ENCODE assay signal across 10 cellular contexts in genomic region chr14:90419200-90419599, GRCh38. TPM values are rescaled to one million over a fixed set of nuclear protein-coding genes. Genes with fewer than 3 reads are reported as not detected.
A peak's percentile ranks its signal among the peaks of the same experiment; 100 is the strongest.
DNase-seq lines count a peak whose midpoint lies in the region; ATAC-seq, FAIRE-seq and TF ChIP-seq lines count a peak whose summit lies in the region.
"Had no signal": no experiment of that assay in that cellular context is flagged by ENCODE, and none has a peak within 500 bp of the region (broad histone marks: within the 10 kb centered on the region; RNA-seq: fewer than 3 reads in every experiment).

No MANE protein-coding gene starts in this region.

- no peaks in the 10 kb centered on the region for H4K20me1 ChIP-seq in endothelial cell of umbilical vein (replicated peaks; ENCODE audit: control insufficient read depth, extremely low read depth, insufficient read depth, low read length)

- no peaks in the 10 kb centered on the region for H3K27me3 Mint-ChIP-seq in activated CD8-positive, alpha-beta memory T cell treated with anti-CD3 and anti-CD28 coated beads, Interleukin-2, amount 10 ng/mL, durations not matched to agents 7 days and 5 days

- no peak overlapping the region for H2BK12ac ChIP-seq in neuronal stem cell (ENCODE audit: low read length)

- H3K4me2 ChIP-seq in endothelial cell of umbilical vein (ENCODE audit: insufficient read depth, low read length), result peak overlapping the region; percentile 28
- no peak overlapping the region for H3K4me2 ChIP-seq in neuronal stem cell (ENCODE audit: insufficient read depth, low read length, poor library complexity, severe bottlenecking)

- H3K36me3 Mint-ChIP-seq in activated CD8-positive, alpha-beta memory T cell treated with anti-CD3 and anti-CD28 coated beads, Interleukin-2, amount 10 ng/mL, durations not matched to agents 7 days and 5 days, result no peaks in the 10 kb centered on the region

- CTCF ChIA-PET in BJ (lab: Yijun Ruan, JAX), result interaction anchor here (0.8 to 0.9 kb wide), 3 partner anchors 20 to 118 kb away, joined by 3 to 4 read pairs (median 3); no protein-coding TSS in a partner anchor
- CTCF ChIA-PET in endothelial cell of umbilical vein (lab: Charles Lee), result interaction anchor here (0.7 to 2.7 kb wide), 7 partner anchors 10 to 339 kb away, joined by 3 to 25 read pairs (median 4); no protein-coding TSS in a partner anchor
- CTCF ChIA-PET in activated CD8-positive, alpha-beta memory T cell treated with anti-CD3 and anti-CD28 coated beads, Interleukin-2, amount 10 ng/mL, durations not matched to agents 7 days and 5 days (lab: Charles Lee), result interaction anchor here (1.9 kb wide), 1 partner anchor 278 kb away, joined by 5 read pairs; no protein-coding TSS in a partner anchor

- no peak overlapping the region for H2BK15ac ChIP-seq in neuronal stem cell (ENCODE audit: low read length)

- no peak overlapping the region for H3K4ac ChIP-seq in neuronal stem cell (ENCODE audit: low read length)

- no peak for TF ChIP-seq CTCF in BJ (IDR thresholded peaks at IDR 0.05; ENCODE audit: insufficient read depth, low read depth, low read length)
- TF ChIP-seq CTCF in endothelial cell of umbilical vein (IDR thresholded peaks at IDR 0.05; ENCODE audit: extremely low read depth in 1 of 2, insufficient read depth in 1 of 2, low read depth in 1 of 2, low read length in 2 of 2), result no peak
- no peak for TF ChIP-seq CTCF in D721Med (IDR thresholded peaks at IDR 0.05; ENCODE audit: insufficient read depth, missing control alignments)

- H4K8ac ChIP-seq in neuronal stem cell (ENCODE audit: low read depth, low read length), result no peak overlapping the region

- dilution Hi-C loops in endothelial cell of umbilical vein (cut with MboI; ENCODE audit: extremely low pct_ligation_motif_present, low sequenced_read_pairs), result no loop called here

- peak overlapping the region; percentile 59 for H3K18ac ChIP-seq in neuronal stem cell (ENCODE audit: low read length)

- H3K27ac ChIP-seq in endothelial cell of umbilical vein (ENCODE audit: insufficient read depth, low read depth, low read length), result peak overlapping the region; percentile 75
- no peak overlapping the region for H3K27ac ChIP-seq in neuronal stem cell (replicated peaks; ENCODE audit: low read length)

- no peak overlapping the region for H2BK120ac ChIP-seq in neuronal stem cell (ENCODE audit: low read depth, low read length)

- no peak overlapping the region for H3K4me3 Mint-ChIP-seq in activated CD8-positive, alpha-beta memory T cell treated with anti-CD3 and anti-CD28 coated beads, Interleukin-2, amount 10 ng/mL, durations not matched to agents 7 days and 5 days

- ATAC-seq in activated CD8-positive, alpha-beta memory T cell treated with anti-CD3 and anti-CD28 coated beads, Interleukin-2, amount 10 ng/mL, durations not matched to agents 7 days and 5 days, result no peak
- ATAC-seq: GM12878 had no signal

- no peaks in the 10 kb centered on the region for H3K27me3 ChIP-seq in BJ (ENCODE audit: control insufficient read depth, insufficient read depth, low read length)
- no peaks in the 10 kb centered on the region for H3K27me3 ChIP-seq in endothelial cell of umbilical vein (ENCODE audit: control insufficient read depth in 2 of 2, insufficient read depth in 2 of 2, low read length in 2 of 2)
- H3K27me3 ChIP-seq in neuronal stem cell (ENCODE audit: control insufficient read depth in 3 of 3, insufficient read depth in 3 of 3, low read depth in 1 of 3, low read length in 3 of 3), result no peaks in the 10 kb centered on the region
- H3K27me3 ChIP-seq: Peyer's patch had no signal

- H3K79me2 ChIP-seq in endothelial cell of umbilical vein (ENCODE audit: control insufficient read depth, insufficient read depth, low read length), result no peaks in the 10 kb centered on the region

- WGBS in neuronal stem cell (ENCODE audit: extremely low coverage in 2 of 2, insufficient read length in 2 of 2, insufficient replicate concordance in 1 of 2), 2 donors, result no CpG with 5 or more reads among the region's 12 CpGs

- H3K23ac ChIP-seq in neuronal stem cell (ENCODE audit: low read depth, low read length, poor library complexity), result no peak overlapping the region

- H4K91ac ChIP-seq in neuronal stem cell (ENCODE audit: low read depth, low read length, poor library complexity), result no peak overlapping the region

- intact Hi-C loops in endothelial cell of umbilical vein (cut with micrococcal nuclease), result loop anchor here (1.0 kb wide), 4 partner anchors 8 to 35 kb away; no protein-coding TSS in a partner anchor

- H3K9me3 ChIP-seq in endothelial cell of umbilical vein (replicated peaks; ENCODE audit: control insufficient read depth, insufficient read depth, low read length) (no peaks in the 10 kb centered on the region), neuronal stem cell (replicated peaks in 1 of 2; ENCODE audit: control insufficient read depth in 2 of 2, insufficient read depth in 1 of 2, low read depth in 1 of 2, low read length in 2 of 2) (peaks cover 0 to 6% of the 10 kb centered on the region in 2 donors)
- H3K9me3 ChIP-seq: Peyer's patch had no signal

- no peak overlapping the region for H3K4me3 ChIP-seq in BJ (ENCODE audit: low read depth, low read length)
- H3K4me3 ChIP-seq in endothelial cell of umbilical vein (replicated peaks in 1 of 3; ENCODE audit: insufficient read depth in 1 of 3, low read depth in 1 of 3, low read length in 3 of 3), result no peak overlapping the region
- H3K4me3 ChIP-seq in neuronal stem cell (ENCODE audit: low read length in 2 of 2), result no peak overlapping the region
- H3K4me3 ChIP-seq: GM12878, Peyer's patch had no signal

- H2AFZ ChIP-seq in endothelial cell of umbilical vein (ENCODE audit: low read depth, low read length), result no peak overlapping the region
- no peak overlapping the region for H2AFZ ChIP-seq in neuronal stem cell (ENCODE audit: low read length)

- no peak overlapping the region for H2AK5ac ChIP-seq in neuronal stem cell (ENCODE audit: low read depth, low read length)

- no peaks in the 10 kb centered on the region for H3K79me1 ChIP-seq in neuronal stem cell (ENCODE audit: low read depth, low read length)

- H3K9me3 Mint-ChIP-seq in activated CD8-positive, alpha-beta memory T cell treated with anti-CD3 and anti-CD28 coated beads, Interleukin-2, amount 10 ng/mL, durations not matched to agents 7 days and 5 days (ENCODE audit: low read depth), result no peaks in the 10 kb centered on the region

- peaks cover 32% of the 10 kb centered on the region for H3K4me1 ChIP-seq in endothelial cell of umbilical vein (ENCODE audit: control insufficient read depth, extremely low read depth, insufficient read depth, low read length)
- H3K4me1 ChIP-seq in neuronal stem cell (ENCODE audit: control insufficient read depth in 2 of 2, insufficient read depth in 1 of 2, low read depth in 1 of 2, low read length in 2 of 2), result peaks cover 11 to 23% of the 10 kb centered on the region in 2 donors
- H3K4me1 ChIP-seq: Peyer's patch had no signal

- no peak overlapping the region for H3K27ac Mint-ChIP-seq in activated CD8-positive, alpha-beta memory T cell treated with anti-CD3 and anti-CD28 coated beads, Interleukin-2, amount 10 ng/mL, durations not matched to agents 7 days and 5 days

- FAIRE-seq in endothelial cell of umbilical vein (lab: Jason Lieb, UNC), result peak; percentile 99
- FAIRE-seq in D721Med (lab: Jason Lieb, UNC), result no peak
- FAIRE-seq: GM12878 had no signal

- no peak overlapping the region for H3K14ac ChIP-seq in neuronal stem cell (ENCODE audit: low read length)

- H2BK5ac ChIP-seq in neuronal stem cell (ENCODE audit: low read length), result no peak overlapping the region

- POLR2A ChIA-PET in BJ (lab: Charles Lee), result no interaction called here
- POLR2A ChIA-PET in endothelial cell of umbilical vein (lab: Charles Lee), result interaction anchor here (1.0 to 2.1 kb wide), 3 partner anchors 10 to 22 kb away, joined by 5 to 27 read pairs (median 5); no protein-coding TSS in a partner anchor

- no peak for TF ChIP-seq POLR2A in endothelial cell of umbilical vein (IDR thresholded peaks at IDR 0.05; ENCODE audit: low read depth, low read length)

- H3K4me1 Mint-ChIP-seq in activated CD8-positive, alpha-beta memory T cell treated with anti-CD3 and anti-CD28 coated beads, Interleukin-2, amount 10 ng/mL, durations not matched to agents 7 days and 5 days, result no peaks in the 10 kb centered on the region

- DNase-seq in BJ (ENCODE audit: low read depth), result peak; percentile 56
- DNase-seq in NCI-H446 (lab: John Stamatoyannopoulos, UW), result peak; percentile 86 to 94
- DNase-seq in endothelial cell of umbilical vein (ENCODE audit: low read depth, low spot score), result peak; percentile 100
- no peak for DNase-seq in neuronal stem cell (ENCODE audit: low spot score)
- no peak for DNase-seq in stimulated activated CD4-positive, alpha-beta T cell treated with anti-CD3 and anti-CD28 coated beads, Interleukin-15, amount 100 ng/mL, for 24 hours
- no peak for DNase-seq in D721Med (ENCODE audit: insufficient read length, low spot score)
- DNase-seq in activated CD8-positive, alpha-beta memory T cell treated with anti-CD3 and anti-CD28 coated beads, Interleukin-2, amount 10 ng/mL, durations not matched to agents 7 days and 5 days, result no peak
- DNase-seq in retina, result no peak

- H3K9ac ChIP-seq in endothelial cell of umbilical vein (replicated peaks; ENCODE audit: extremely low read depth, insufficient read depth, low read length) (peak overlapping the region; percentile 56), neuronal stem cell (ENCODE audit: low read depth, low read length, poor library complexity) (no peak overlapping the region)

- H3K9me1 ChIP-seq in endothelial cell of umbilical vein (replicated peaks; ENCODE audit: control insufficient read depth, extremely low read depth, insufficient read depth, low read length), result no peaks in the 10 kb centered on the region

- H3K36me3 ChIP-seq in BJ (ENCODE audit: control insufficient read depth, insufficient read depth, low read length) (no peaks in the 10 kb centered on the region), endothelial cell of umbilical vein (ENCODE audit: control insufficient read depth in 2 of 2, extremely low read depth in 1 of 2, insufficient read depth in 2 of 2, low read length in 2 of 2) (no peaks in the 10 kb centered on the region), neuronal stem cell (replicated peaks in 1 of 2; ENCODE audit: control insufficient read depth in 2 of 2, insufficient read depth in 2 of 2, low read length in 2 of 2) (no peaks in the 10 kb centered on the region)
- H3K36me3 ChIP-seq: Peyer's patch had no signal

- BruUV-seq in endothelial cell of umbilical vein (replicated peaks; lab: Mats Ljungman, UMichigan), result no TSS peak

RNA-seq across cellular contexts. Expression of gene CALM1, which starts 22.4 kb away (rescaled TPM):
- polyA plus RNA-seq in BJ (2011; rRNA removed) (251 and 376 TPM in 2 replicates), endothelial cell of umbilical vein (476 and 529 TPM in 2 replicates)
- polyA minus RNA-seq in BJ (2011; rRNA and poly(A)+ RNA removed), result 194 and 240 TPM in 2 replicates
- total RNA-seq in endothelial cell of umbilical vein, result 731 and 743 TPM in 2 replicates
- 479 and 499 TPM in 2 replicates for polyA plus RNA-seq in endothelial cell of umbilical vein (2011; cell fraction: cytosol; rRNA removed)
- polyA plus RNA-seq in endothelial cell of umbilical vein (2011; cell fraction: nucleus; rRNA removed), result 256 and 319 TPM in 2 replicates
- polyA plus RNA-seq in endothelial cell of umbilical vein (2012), result 434 and 637 TPM in 2 replicates
- 422 and 653 TPM in 2 replicates for polyA minus RNA-seq in endothelial cell of umbilical vein
- 238 TPM for polyA minus RNA-seq in endothelial cell of umbilical vein (2011; cell fraction: cytosol; rRNA and poly(A)+ RNA removed)
- 185 and 221 TPM in 2 replicates for polyA minus RNA-seq in endothelial cell of umbilical vein (2011; cell fraction: nucleus; rRNA and poly(A)+ RNA removed)
- 396 TPM for polyA plus RNA-seq in neuronal stem cell (2013, experiment 1 of 2)
- polyA plus RNA-seq in neuronal stem cell (2013, experiment 2 of 2), result 424 TPM
- 100 to 1,000 TPM; 634 to 673 TPM for total RNA-seq in activated CD8-positive, alpha-beta memory T cell treated with anti-CD3 and anti-CD28 coated beads, Interleukin-2, amount 10 ng/mL, durations not matched to agents 7 days and 5 days

Comparison
In these comparisons a context has a peak if more than half of its experiments do, and no peak if none do; other contexts are left out.
1. DNase-seq: peak in BJ (single experiment), NCI-H446 (2 of 2) and endothelial cell of umbilical vein (single experiment); none in neuronal stem cell (single experiment), stimulated activated CD4-positive, alpha-beta T cell treated with anti-CD3 and anti-CD28 coated beads, Interleukin-15, amount 100 ng/mL, for 24 hours (single experiment), D721Med (single experiment), activated CD8-positive, alpha-beta memory T cell treated with anti-CD3 and anti-CD28 coated beads, Interleukin-2, amount 10 ng/mL, durations not matched to agents 7 days and 5 days (single experiment) and retina (single experiment).